19 cellular contexts compared by ENCODE assay signal in the genomic region with DNA sequence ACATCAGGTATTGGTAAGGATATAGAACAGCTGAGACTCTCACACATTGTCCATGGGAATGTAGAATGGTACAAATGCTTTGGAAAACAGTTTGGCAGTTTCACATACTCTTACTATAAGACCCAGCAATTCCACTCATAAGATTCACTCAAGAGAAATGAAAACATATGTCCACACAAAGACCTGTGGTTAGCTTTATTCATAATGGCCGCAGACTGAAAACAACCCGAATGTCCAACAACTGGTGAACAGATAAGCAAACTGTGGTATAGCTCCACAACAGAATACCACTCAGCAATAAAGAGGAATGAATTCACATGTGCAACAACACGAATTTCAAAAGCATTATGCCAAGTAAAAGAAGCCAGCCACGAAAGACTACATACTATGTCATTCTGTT. TPM values are rescaled to one million over a fixed set of nuclear protein-coding genes. Genes with fewer than 3 reads are reported as not detected.
DNase-seq lines count a peak whose midpoint lies in the region; ATAC-seq, FAIRE-seq and TF ChIP-seq lines count a peak whose summit lies in the region.
"Had no signal": no experiment of that assay in that cellular context is flagged by ENCODE, and none has a peak within 500 bp of the region (broad histone marks: within the 10 kb centered on the region; RNA-seq: fewer than 3 reads in every experiment).

No MANE protein-coding gene starts in this region.

- H3K4me2 ChIP-seq in GM23338, result no peak overlapping the region
- no peak overlapping the region for H3K4me2 ChIP-seq in H1 (ENCODE audit: insufficient read depth in 1 of 2, low read depth in 2 of 2, low read length in 2 of 2)

- H3K4me3 Mint-ChIP-seq in GM23338, result no peak overlapping the region
- H3K4me3 Mint-ChIP-seq: B cell; CD4-positive, CD25-positive, alpha-beta regulatory T cell; CD8-positive, alpha-beta memory T cell had no signal

- no peak overlapping the region for H2BK15ac ChIP-seq in H1 (ENCODE audit: low read length)

- DNase-seq in GM23338 (ENCODE audit: low spot score) (no peak), astrocyte of the hippocampus (ENCODE audit: low read depth, low spot score) (peak; percentile 43), H1 (ENCODE audit: low read depth in 1 of 2, low spot score in 2 of 2) (no peak), fibroblast of villous mesenchyme (ENCODE audit: low read depth) (peak; percentile 7), SKM-1 treated with dmso at 0.1 percent for 144 hours (lab: John Stamatoyannopoulos, UW; ENCODE audit: unreplicated experiment) (no peak), pons (ENCODE audit: low spot score) (no peak), NCI-H1694 treated with DMSO at 0.1 percent for 48 hours (lab: John Stamatoyannopoulos, UW) (no peak), ureter (ENCODE audit: low spot score) (no peak)
- DNase-seq: 8988T; CD4-positive, CD25-positive, alpha-beta regulatory T cell; CD8-positive, alpha-beta memory T cell; COR-L47; DMS 273 treated with DMSO at 0.1 percent for 48 hours; DMS53; DND-41; EL had no signal

- H2AFZ ChIP-seq in GM23338 (0 out of 2 replicates have a peak overlapping the region, but pooled peaks have one; percentile 43), H1 (ENCODE audit: low read length) (peak overlapping the region; percentile 67; the same call in 1 of the 2 replicates)

- WGBS in H1 (ENCODE audit: extremely low coverage in 1 of 2, insufficient coverage in 1 of 2, insufficient read length in 1 of 2, insufficient replicate concordance in 2 of 2, low coverage in 1 of 2, low lambda C conversion rate in 2 of 2, missing lambda C conversion rate in 1 of 2), 2 experiments, result 83% methylated on average over 4 of the region's 4 CpGs; no CpG with 5 or more reads in 1 of the 2 experiments

- H4K8ac ChIP-seq in H1 (ENCODE audit: extremely low read depth, insufficient read depth, low read length), result no peak overlapping the region

- H2BK120ac ChIP-seq in H1 (replicated peaks; ENCODE audit: low read depth, low read length), result no peak overlapping the region

- H3K14ac ChIP-seq in H1 (ENCODE audit: insufficient read length), result no peak overlapping the region

- no peak overlapping the region for H2AK5ac ChIP-seq in H1 (ENCODE audit: low read depth, low read length)

- H3K4me1 ChIP-seq in GM23338 (ENCODE audit: insufficient read depth) (no peaks in the 10 kb centered on the region), H1 (replicated peaks in 1 of 4; ENCODE audit: control insufficient read depth in 3 of 4, insufficient read depth in 4 of 4, low read length in 3 of 4) (no peaks in the 10 kb centered on the region)
- H3K4me1 ChIP-seq: HAP-1 had no signal

- H4K91ac ChIP-seq in H1 (replicated peaks; ENCODE audit: insufficient read length, low read length), result no peak overlapping the region

- no peak overlapping the region for H3K9ac ChIP-seq in H1 (replicated peaks in 1 of 4; ENCODE audit: extremely low read depth in 1 of 4, low read depth in 3 of 4, low read length in 3 of 4)

- no peak overlapping the region for H3K27ac Mint-ChIP-seq in GM23338
- H3K27ac Mint-ChIP-seq: B cell; CD4-positive, CD25-positive, alpha-beta regulatory T cell; CD8-positive, alpha-beta memory T cell had no signal

- no peaks in the 10 kb centered on the region for H3F3A ChIP-seq in GM23338 (replicated peaks; ENCODE audit: low read depth)

- FAIRE-seq in H1 (lab: Jason Lieb, UNC), result no peak
- FAIRE-seq: GM12878 had no signal

- H3K4me3 ChIP-seq in GM23338 (no peak overlapping the region), H1 (ENCODE audit: extremely low read depth in 1 of 4, insufficient read depth in 2 of 4, low read depth in 3 of 4, low read length in 4 of 4) (no peak overlapping the region), fibroblast of villous mesenchyme (ENCODE audit: low read depth, low read length) (no peak overlapping the region)
- H3K4me3 ChIP-seq: GM12878, HAP-1 had no signal

- H3K36me3 ChIP-seq in GM23338 (ENCODE audit: insufficient read depth) (no peaks in the 10 kb centered on the region), H1 (ENCODE audit: control insufficient read depth in 2 of 4, insufficient read depth in 4 of 4, low read length in 3 of 4) (no peaks in the 10 kb centered on the region)
- H3K36me3 ChIP-seq: HAP-1 had no signal

- H3K27me3 Mint-ChIP-seq in GM23338 (ENCODE audit: insufficient read depth, low read depth, poor library complexity), result peaks cover 3% of the 10 kb centered on the region

- no peak for ATAC-seq in GM23338
- ATAC-seq: GM12878 had no signal

- no peak overlapping the region for H3K56ac ChIP-seq in H1 (replicated peaks; ENCODE audit: insufficient read length, low read depth, low read length)

- H3K18ac ChIP-seq in H1 (ENCODE audit: extremely low read depth, low read length), result no peak overlapping the region

- no peak for TF ChIP-seq POLR2A in H1 (IDR thresholded peaks at IDR 0.05; ENCODE audit: control extremely low read depth in 1 of 2, low read depth in 2 of 2, low read length in 2 of 2)

- TF ChIP-seq CTCF in GM23338 (conservative IDR thresholded peaks at IDR 0.05; ENCODE audit: low read depth in 2 of 2) (no peak), H1 (IDR thresholded peaks at IDR 0.05; ENCODE audit: control extremely low read depth in 1 of 3, insufficient read depth in 1 of 3, low read depth in 1 of 3, low read length in 3 of 3) (no peak), fibroblast of villous mesenchyme (IDR thresholded peaks at IDR 0.05; ENCODE audit: insufficient read depth, low read depth, low read length) (no peak)

- no peaks in the 10 kb centered on the region for H3K36me3 Mint-ChIP-seq in GM23338 (ENCODE audit: low read depth)
- H3K36me3 Mint-ChIP-seq: CD4-positive, CD25-positive, alpha-beta regulatory T cell had no signal

- H3K79me2 ChIP-seq in GM23338 (replicated peaks; ENCODE audit: insufficient read depth), result no peaks in the 10 kb centered on the region
- H3K79me2 ChIP-seq in H1 (ENCODE audit: control insufficient read depth in 1 of 2, insufficient read depth in 2 of 2, low read length in 2 of 2), result no peaks in the 10 kb centered on the region

- H3K79me1 ChIP-seq in H1 (ENCODE audit: low read depth, low read length), result no peaks in the 10 kb centered on the region

- POLR2A ChIA-PET in H1 (lab: Charles Lee; ENCODE audit: partially characterized antibody), result interaction anchor here (1.9 kb wide), 1 partner anchor 35 kb away, joined by 6 read pairs; no protein-coding TSS in a partner anchor

- H3K4ac ChIP-seq in H1 (replicated peaks; ENCODE audit: insufficient read length, low read depth, low read length), result no peak overlapping the region

- H3K23me2 ChIP-seq in H1 (ENCODE audit: low read depth, low read length), result no peaks in the 10 kb centered on the region; the same call in 1 of the 2 replicates

- no peak overlapping the region for H3K23ac ChIP-seq in H1 (ENCODE audit: insufficient read length)

- no peak for TF ChIP-seq RAD21 in H1 (IDR thresholded peaks at IDR 0.05 in 1 of 2, conservative IDR thresholded peaks at IDR 0.05 in 1 of 2; ENCODE audit: low read depth in 2 of 2, low read length in 2 of 2)

- no peaks in the 10 kb centered on the region for H3K27me3 ChIP-seq in GM23338 (ENCODE audit: insufficient read depth)
- no peaks in the 10 kb centered on the region for H3K27me3 ChIP-seq in H1 (replicated peaks in 1 of 4; ENCODE audit: control insufficient read depth in 3 of 4, extremely low read depth in 1 of 4, insufficient read depth in 3 of 4, low read length in 3 of 4)

- no peak overlapping the region for H2BK5ac ChIP-seq in H1 (ENCODE audit: low read depth, low read length)

- no peaks in the 10 kb centered on the region for H4K20me1 ChIP-seq in GM23338 (replicated peaks; ENCODE audit: insufficient read depth)
- H4K20me1 ChIP-seq in H1 (replicated peaks in 1 of 2; ENCODE audit: control insufficient read depth in 1 of 2, insufficient read depth in 2 of 2, low read length in 2 of 2), result no peaks in the 10 kb centered on the region

- H3K9me3 ChIP-seq in H1 (ENCODE audit: insufficient read depth in 2 of 2, low read depth in 1 of 2, low read length in 1 of 2), result no peaks in the 10 kb centered on the region
- H3K9me3 ChIP-seq: HAP-1 had no signal

- no peak overlapping the region for H3K27ac ChIP-seq in GM23338 (ENCODE audit: low read depth)
- H3K27ac ChIP-seq in H1 (ENCODE audit: low read depth, low read length), result no peak overlapping the region

- no peaks in the 10 kb centered on the region for H3K9me2 ChIP-seq in GM23338 (ENCODE audit: insufficient read depth)

- no peaks in the 10 kb centered on the region; the same call in 2 of the 3 replicates for H3K9me3 Mint-ChIP-seq in GM23338
- H3K9me3 Mint-ChIP-seq: CD8-positive, alpha-beta memory T cell had no signal

- no peak overlapping the region for H4K5ac ChIP-seq in H1 (ENCODE audit: insufficient read length, low read depth, low read length)

- no peak for TF ChIP-seq EP300 in H1 (IDR thresholded peaks at IDR 0.05; ENCODE audit: borderline replicate concordance in 1 of 2, low read depth in 2 of 2, low read length in 2 of 2)

- no peaks in the 10 kb centered on the region for H3K4me1 Mint-ChIP-seq in GM23338
- H3K4me1 Mint-ChIP-seq: B cell had no signal

- CTCF ChIA-PET in H1 (lab: Charles Lee; ENCODE audit: partially characterized antibody), result interaction anchor here (0.7 to 1.2 kb wide), 2 partner anchors 12 to 67 kb away, joined by 3 read pairs; no protein-coding TSS in a partner anchor

- no peak overlapping the region for H2BK12ac ChIP-seq in H1 (ENCODE audit: low read depth, low read length)

- no peak overlapping the region for H2BK20ac ChIP-seq in H1 (ENCODE audit: low read length)

TF ChIP-seq in GM23338, 12 proteins besides CTCF, POLR2A, EP300 and RAD21 (continues in another document):
- no peak for TF ChIP-seq POLR2AphosphoS5 (IDR thresholded peaks at IDR 0.05; ENCODE audit: low read depth)

TF ChIP-seq in H1, 55 proteins besides CTCF, POLR2A, EP300 and RAD21 (continues in another document):
- TF ChIP-seq NANOG (IDR thresholded peaks at IDR 0.05; ENCODE audit: insufficient read depth, low read depth, low read length, poor library complexity, severe bottlenecking), result no peak
- TF ChIP-seq FOSL1 (IDR thresholded peaks at IDR 0.05; ENCODE audit: insufficient read depth, low read depth, low read length), result no peak
- TF ChIP-seq YY1 (IDR thresholded peaks at IDR 0.05; ENCODE audit: low read depth, low read length), result no peak
- no peak for TF ChIP-seq RXRA (IDR thresholded peaks at IDR 0.05; ENCODE audit: insufficient read depth, low read depth, low read length)

RNA-seq across cellular contexts. Expression of a gene that starts 33.5 kb away (rescaled TPM):
- 63.3 and 71.3 TPM in 2 replicates for total RNA-seq in GM23338 (2014; rRNA removed; shearing (Covaris generic))
- polyA plus RNA-seq in GM23338 (2016; fragmentation: Nextera tagmentation; extraction: Ambion mirVana), result 29.0 and 35.6 TPM in 2 replicates
- 76.1 and 77.3 TPM in 2 replicates for total RNA-seq in H1 (2021; fragmentation: NEBNext Ultra II Directional; extraction: Animal tissue kit (Norgen Biotek cat#: 25700))
- polyA plus RNA-seq in H1 (2011; rRNA removed), result 24.1 and 33.0 TPM in 2 replicates
- polyA plus RNA-seq in H1 (2011; cell fraction: cytosol; rRNA removed), result 40.3 TPM
- polyA plus RNA-seq in H1 (2011; cell fraction: nucleus; rRNA removed), result 26.6 TPM
- 50.5 to 72.3 TPM (median 56.1 TPM) in 4 replicates for polyA plus RNA-seq in H1 (2012, experiment 1 of 2)
- 5.4 TPM for polyA plus RNA-seq in H1 (2012, experiment 2 of 2)
- 44.6 TPM for polyA plus RNA-seq in H1 (2013, experiment 1 of 2)
- polyA plus RNA-seq in H1 (2013, experiment 2 of 2), result 45.3 TPM
- polyA minus RNA-seq in H1 (2011; rRNA and poly(A)+ RNA removed), result 44.6 and 50.3 TPM in 2 replicates
- polyA minus RNA-seq in H1 (2011; cell fraction: cytosol; rRNA and poly(A)+ RNA removed), result 28.3 TPM
- 33.1 TPM for polyA minus RNA-seq in H1 (2011; cell fraction: nucleus; rRNA and poly(A)+ RNA removed)
- total RNA-seq in fibroblast of villous mesenchyme, result 41.9 and 61.7 TPM in 2 replicates
- 48.4 TPM for total RNA-seq in ureter

Comparison
In these comparisons a context has a peak if more than half of its experiments do, and no peak if none do; other contexts are left out.
1. DNase-seq: peak in astrocyte of the hippocampus (single experiment) and fibroblast of villous mesenchyme (single experiment); none in GM23338 (single experiment), H1 (0 of 2), SKM-1 treated with dmso at 0.1 percent for 144 hours (single experiment), pons (single experiment), NCI-H1694 treated with DMSO at 0.1 percent for 48 hours (single experiment) and ureter (single experiment).